Comparison of ENCODE assay signal across 22 cellular contexts in the genomic region with DNA sequence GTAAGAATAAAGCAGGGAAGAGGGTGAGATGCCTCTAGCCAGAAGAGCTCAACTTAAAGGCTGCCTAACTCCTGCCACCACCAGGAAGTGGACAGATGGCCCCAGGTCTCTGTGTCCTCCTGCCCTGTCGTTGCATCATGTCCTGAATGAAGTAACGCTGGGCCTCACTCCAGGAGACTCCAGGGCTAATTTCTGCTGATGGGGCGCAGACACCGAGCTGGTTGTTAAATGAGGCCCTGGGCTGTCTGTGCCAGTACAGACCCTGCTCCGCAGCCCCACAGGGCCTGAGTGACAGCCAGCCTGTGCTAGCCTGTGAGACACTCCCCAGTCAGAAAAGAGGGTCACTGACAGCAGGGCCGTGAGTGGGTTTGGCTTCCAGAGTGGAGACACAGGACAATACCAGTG. TPM values are rescaled to one million over a fixed set of nuclear protein-coding genes. Genes with fewer than 3 reads are reported as not detected.
A peak's percentile ranks its signal among the peaks of the same experiment; 100 is the strongest.
DNase-seq lines count a peak whose midpoint lies in the region; ATAC-seq and TF ChIP-seq lines count a peak whose summit lies in the region.
"Had no signal": no experiment of that assay in that cellular context is flagged by ENCODE, and none has a peak within 500 bp of the region (broad histone marks: within the 10 kb centered on the region; RNA-seq: fewer than 3 reads in every experiment).

No MANE protein-coding gene starts in this region.

- no peaks in the 10 kb centered on the region for H3K9me3 Mint-ChIP-seq in activated CD4-positive, alpha-beta T cell treated with anti-CD3 and anti-CD28 coated beads, Interleukin-2, amount 10 ng/mL, durations not matched to agents 24 days and 14 days
- H3K9me3 Mint-ChIP-seq: activated T-helper 1 cell treated with anti-CD3 and anti-CD28 coated beads, Interleukin-12 subunit alpha, Interleukin-12 subunit beta, Interleukin-2, Interleukin-4 antibody, amounts not matched to agents 30 ng/mL and 10 ng/mL and 1 ng/mL, durations not matched to agents 14 hours and 24 hours and 36 hours; effector memory CD8-positive, alpha-beta T cell; H9; neural crest cell had no signal

- DNase-seq in G401 (ENCODE audit: low spot score) (peak; percentile 98), WERI-Rb-1 (peak; percentile 81), Right ventricle myocardium superior (peak; percentile 76), neuronal stem cell (ENCODE audit: low spot score) (no peak)
- DNase-seq in activated CD4-positive, alpha-beta T cell treated with anti-CD3 and anti-CD28 coated beads, Interleukin-2, amount 10 ng/mL, durations not matched to agents 24 days and 14 days: no peak
- no peak for DNase-seq in stimulated activated CD4-positive, alpha-beta T cell treated with anti-CD3 and anti-CD28 coated beads, Interleukin-1b, Interleukin-23, amount 100 ng/mL, for 48 hours
- DNase-seq: activated CD8-positive, alpha-beta T cell treated with anti-CD3 and anti-CD28 coated beads, Interleukin-2, amount 10 ng/mL, durations not matched to agents 7 days and 5 days; BE2C; central memory CD4-positive, alpha-beta T cell; DMS153; effector memory CD8-positive, alpha-beta T cell; H9; lower lobe of right lung; MG63; NCI-H2081; NCI-H526 treated with DMSO at 0.1 percent for 48 hours; transverse colon had no signal

- H2BK12ac ChIP-seq in neuronal stem cell (ENCODE audit: low read length): no peak overlapping the region

- no peak overlapping the region for H2AK5ac ChIP-seq in neuronal stem cell (ENCODE audit: low read depth, low read length)

- no peak overlapping the region for H3K4me2 ChIP-seq in neuronal stem cell (ENCODE audit: insufficient read depth, low read length, poor library complexity, severe bottlenecking)

- H3K18ac ChIP-seq in neuronal stem cell (ENCODE audit: low read length): peak overlapping the region; percentile 13

- peaks cover 13% of the 10 kb centered on the region for H3K27me3 Mint-ChIP-seq in activated CD4-positive, alpha-beta T cell treated with anti-CD3 and anti-CD28 coated beads, Interleukin-2, amount 10 ng/mL, durations not matched to agents 24 days and 14 days

- no peak overlapping the region for H4K91ac ChIP-seq in neuronal stem cell (ENCODE audit: low read depth, low read length, poor library complexity)

- WGBS in neuronal stem cell (ENCODE audit: extremely low coverage in 2 of 2, insufficient read length in 2 of 2, insufficient replicate concordance in 1 of 2), 2 donors: no CpG with 5 or more reads among the region's 6 CpGs

- no peaks in the 10 kb centered on the region for H3K36me3 ChIP-seq in WERI-Rb-1
- H3K36me3 ChIP-seq in neuronal stem cell (replicated peaks in 1 of 2; ENCODE audit: control insufficient read depth in 2 of 2, insufficient read depth in 2 of 2, low read length in 2 of 2): no peaks in the 10 kb centered on the region
- H3K36me3 ChIP-seq: BE2C, lower lobe of right lung, MG63, transverse colon had no signal

- H2AFZ ChIP-seq in neuronal stem cell (ENCODE audit: low read length): no peak overlapping the region

- H3K4me3 Mint-ChIP-seq in activated CD4-positive, alpha-beta T cell treated with anti-CD3 and anti-CD28 coated beads, Interleukin-2, amount 10 ng/mL, durations not matched to agents 24 days and 14 days: no peak overlapping the region
- H3K4me3 Mint-ChIP-seq: activated CD8-positive, alpha-beta T cell treated with anti-CD3 and anti-CD28 coated beads, Interleukin-2, amount 10 ng/mL, durations not matched to agents 7 days and 5 days; activated T-helper 1 cell treated with anti-CD3 and anti-CD28 coated beads, Interleukin-12 subunit alpha, Interleukin-12 subunit beta, Interleukin-2, Interleukin-4 antibody, amounts not matched to agents 30 ng/mL and 10 ng/mL and 1 ng/mL, durations not matched to agents 14 hours and 24 hours and 36 hours; effector memory CD8-positive, alpha-beta T cell; H9; neural crest cell had no signal

- no peak overlapping the region for H4K8ac ChIP-seq in neuronal stem cell (ENCODE audit: low read depth, low read length)

- no peak overlapping the region for H2BK120ac ChIP-seq in neuronal stem cell (ENCODE audit: low read depth, low read length)

- in situ Hi-C loops in G401 (cut with HindIII; ENCODE audit: low sequenced_read_pairs): no loop called here

- H3K4ac ChIP-seq in neuronal stem cell (ENCODE audit: low read length): no peak overlapping the region

- intact Hi-C loops in Right ventricle myocardium superior (cut with DNase I): no loop called here
- intact Hi-C loops in activated CD4-positive, alpha-beta T cell treated with anti-CD3 and anti-CD28 coated beads, Interleukin-2, amount 10 ng/mL, durations not matched to agents 24 days and 14 days (cut with micrococcal nuclease): no loop called here

- no peak overlapping the region for H3K23ac ChIP-seq in neuronal stem cell (ENCODE audit: low read depth, low read length, poor library complexity)

- no peaks in the 10 kb centered on the region for H3K36me3 Mint-ChIP-seq in activated CD4-positive, alpha-beta T cell treated with anti-CD3 and anti-CD28 coated beads, Interleukin-2, amount 10 ng/mL, durations not matched to agents 24 days and 14 days (ENCODE audit: low read depth)

- H3K27ac Mint-ChIP-seq in activated CD4-positive, alpha-beta T cell treated with anti-CD3 and anti-CD28 coated beads, Interleukin-2, amount 10 ng/mL, durations not matched to agents 24 days and 14 days: no peak overlapping the region
- H3K27ac Mint-ChIP-seq: activated CD8-positive, alpha-beta T cell treated with anti-CD3 and anti-CD28 coated beads, Interleukin-2, amount 10 ng/mL, durations not matched to agents 7 days and 5 days; activated T-helper 1 cell treated with anti-CD3 and anti-CD28 coated beads, Interleukin-12 subunit alpha, Interleukin-12 subunit beta, Interleukin-2, Interleukin-4 antibody, amounts not matched to agents 30 ng/mL and 10 ng/mL and 1 ng/mL, durations not matched to agents 14 hours and 24 hours and 36 hours; effector memory CD8-positive, alpha-beta T cell had no signal

- peak overlapping the region; percentile 42 for H2BK5ac ChIP-seq in neuronal stem cell (ENCODE audit: low read length)

- no peak overlapping the region for H3K9ac ChIP-seq in neuronal stem cell (ENCODE audit: low read depth, low read length, poor library complexity)

- peak overlapping the region; percentile 43 for H2BK15ac ChIP-seq in neuronal stem cell (ENCODE audit: low read length)

- ATAC-seq in Right ventricle myocardium superior (ENCODE audit: poor library complexity) (peak; percentile 23), GM21737 (IDR thresholded peaks at IDR 0.05; ENCODE audit: unreplicated experiment) (no peak), HG03045 (IDR thresholded peaks at IDR 0.05; ENCODE audit: unreplicated experiment) (no peak)
- ATAC-seq: activated CD8-positive, alpha-beta T cell treated with anti-CD3 and anti-CD28 coated beads, Interleukin-2, amount 10 ng/mL, durations not matched to agents 7 days and 5 days; effector memory CD8-positive, alpha-beta T cell; lower lobe of right lung had no signal

- no peaks in the 10 kb centered on the region for H3K27me3 ChIP-seq in WERI-Rb-1 (ENCODE audit: insufficient read depth, low read depth, severe bottlenecking)
- peaks cover 0 to 4% (median 2%) of the 10 kb centered on the region in 3 experiments for H3K27me3 ChIP-seq in neuronal stem cell (ENCODE audit: control insufficient read depth in 3 of 3, insufficient read depth in 3 of 3, low read depth in 1 of 3, low read length in 3 of 3)
- H3K27me3 ChIP-seq: BE2C, MG63, transverse colon had no signal

- H3K4me1 ChIP-seq in neuronal stem cell (ENCODE audit: control insufficient read depth in 2 of 2, insufficient read depth in 1 of 2, low read depth in 1 of 2, low read length in 2 of 2): peaks cover 7 to 10% of the 10 kb centered on the region in 2 donors

- 0 out of 2 replicates have a peak, but pooled peaks have one; percentile 9 for TF ChIP-seq CTCF in WERI-Rb-1 (IDR thresholded peaks at IDR 0.05; ENCODE audit: low read depth, low read length)

- no peak overlapping the region for H3K14ac ChIP-seq in neuronal stem cell (ENCODE audit: low read length)

- H3K4me3 ChIP-seq in WERI-Rb-1 (ENCODE audit: low read depth, low read length): no peak overlapping the region
- no peak overlapping the region for H3K4me3 ChIP-seq in neuronal stem cell (ENCODE audit: low read length in 2 of 2)
- H3K4me3 ChIP-seq: lower lobe of right lung, MG63, transverse colon had no signal

- peaks cover 3% of the 10 kb centered on the region for H3K4me1 Mint-ChIP-seq in activated CD4-positive, alpha-beta T cell treated with anti-CD3 and anti-CD28 coated beads, Interleukin-2, amount 10 ng/mL, durations not matched to agents 24 days and 14 days

- H3K9me3 ChIP-seq in WERI-Rb-1 (ENCODE audit: severe bottlenecking) (no peaks in the 10 kb centered on the region), neuronal stem cell (replicated peaks in 1 of 2; ENCODE audit: control insufficient read depth in 2 of 2, insufficient read depth in 1 of 2, low read depth in 1 of 2, low read length in 2 of 2) (no peaks in the 10 kb centered on the region)
- H3K9me3 ChIP-seq: BE2C, lower lobe of right lung, MG63, transverse colon had no signal

- H3K27ac ChIP-seq in WERI-Rb-1 (peak overlapping the region; percentile 60), neuronal stem cell (replicated peaks; ENCODE audit: low read length) (no peak overlapping the region)
- H3K27ac ChIP-seq: lower lobe of right lung, transverse colon, VCaP had no signal

- H3K79me1 ChIP-seq in neuronal stem cell (ENCODE audit: low read depth, low read length): no peaks in the 10 kb centered on the region

RNA-seq across cellular contexts. Expression of a gene that starts 6.5 kb away (rescaled TPM):
- total RNA-seq in G401 (2014; rRNA removed; shearing (Covaris generic)): 42.6 and 51.1 TPM in 2 replicates
- total RNA-seq in Right ventricle myocardium superior: 44.2 TPM
- 1.7 TPM for polyA plus RNA-seq in neuronal stem cell (2013, experiment 1 of 2)
- 1.4 TPM for polyA plus RNA-seq in neuronal stem cell (2013, experiment 2 of 2)
- not detected in 2 replicates for total RNA-seq in activated CD4-positive, alpha-beta T cell treated with anti-CD3 and anti-CD28 coated beads, Interleukin-2, amount 10 ng/mL, durations not matched to agents 24 days and 14 days
- total RNA-seq: activated CD8-positive, alpha-beta T cell treated with anti-CD3 and anti-CD28 coated beads, Interleukin-2, amount 10 ng/mL, durations not matched to agents 7 days and 5 days; activated T-helper 1 cell treated with anti-CD3 and anti-CD28 coated beads, Interleukin-12 subunit alpha, Interleukin-12 subunit beta, Interleukin-2, Interleukin-4 antibody, amounts not matched to agents 30 ng/mL and 10 ng/mL and 1 ng/mL, durations not matched to agents 14 hours and 24 hours and 36 hours had no signal

RNA-seq across cellular contexts. Expression of a gene that starts 28.7 kb away (rescaled TPM):
- 24.9 and 51.4 TPM in 2 replicates for total RNA-seq in G401 (2014; rRNA removed; shearing (Covaris generic))
- 208 TPM for total RNA-seq in Right ventricle myocardium superior
- 222 TPM for polyA plus RNA-seq in neuronal stem cell (2013, experiment 1 of 2)
- polyA plus RNA-seq in neuronal stem cell (2013, experiment 2 of 2): 222 TPM
- 131 and 137 TPM in 2 replicates for total RNA-seq in activated CD4-positive, alpha-beta T cell treated with anti-CD3 and anti-CD28 coated beads, Interleukin-2, amount 10 ng/mL, durations not matched to agents 24 days and 14 days

RNA-seq across cellular contexts. Expression of a gene that starts 48.7 kb away (rescaled TPM):
- total RNA-seq in G401 (2014; rRNA removed; shearing (Covaris generic)): 65.1 and 66.7 TPM in 2 replicates
- 19.1 TPM for total RNA-seq in Right ventricle myocardium superior
- 30.6 TPM for polyA plus RNA-seq in neuronal stem cell (2013, experiment 1 of 2)
- polyA plus RNA-seq in neuronal stem cell (2013, experiment 2 of 2): 30.2 TPM
- total RNA-seq in activated CD4-positive, alpha-beta T cell treated with anti-CD3 and anti-CD28 coated beads, Interleukin-2, amount 10 ng/mL, durations not matched to agents 24 days and 14 days: 64.3 and 66.4 TPM in 2 replicates

Comparison
In these comparisons a context has a peak if more than half of its experiments do, and no peak if none do; other contexts are left out.
1. DNase-seq: peak in G401 (single experiment), WERI-Rb-1 (single experiment) and Right ventricle myocardium superior (single experiment); none in neuronal stem cell (single experiment), activated CD4-positive, alpha-beta T cell treated with anti-CD3 and anti-CD28 coated beads, Interleukin-2, amount 10 ng/mL, durations not matched to agents 24 days and 14 days (single experiment) and stimulated activated CD4-positive, alpha-beta T cell treated with anti-CD3 and anti-CD28 coated beads, Interleukin-1b, Interleukin-23, amount 100 ng/mL, for 48 hours (single experiment).
2. RNA of a gene that starts 6.5 kb away (total RNA-seq): 42.6 to 51.1 TPM in G401 and 44.2 TPM in Right ventricle myocardium superior (single experiment); not detected in activated CD4-positive, alpha-beta T cell treated with anti-CD3 and anti-CD28 coated beads, Interleukin-2, amount 10 ng/mL, durations not matched to agents 24 days and 14 days; every median in the first group is over 10 times any median in the second.